In genomic region chr7:1591876-1592275, GRCh38 we compare ENCODE assay signal across 1 cellular context.
TF ChIP-seq lines count a peak whose summit lies in the region.

No MANE protein-coding gene starts in this region.

TF ChIP-seq in WTC11, 78 proteins besides CTCF, POLR2A, EP300 and RAD21:
- TF ChIP-seq ZNF416 (CRISPR knock-in tag; IDR thresholded peaks at IDR 0.05), result no peak
